In the genomic region with DNA sequence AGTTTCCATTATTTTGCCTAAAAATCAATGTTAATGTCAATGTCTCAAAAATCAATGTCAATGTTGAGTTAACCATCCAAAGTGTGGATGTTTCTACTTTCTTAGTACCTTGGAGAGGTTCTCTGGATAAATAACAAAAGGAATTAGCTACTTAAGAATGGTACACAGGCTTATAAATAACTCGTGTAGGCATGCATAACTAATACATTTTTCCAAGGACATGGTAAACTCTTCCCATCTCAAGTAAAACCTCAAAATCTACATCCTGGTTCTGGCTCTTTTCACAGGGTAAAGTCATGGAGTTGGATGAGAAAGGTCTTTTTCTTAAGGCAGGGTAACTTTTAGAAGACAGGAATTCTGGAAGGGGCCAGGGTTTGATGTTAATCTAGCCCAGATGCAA, we compare ENCODE assay signal across 20 cellular contexts. TPM values are rescaled to one million over a fixed set of nuclear protein-coding genes. Genes with fewer than 3 reads are reported as not detected.
"Had no signal": no experiment of that assay in that cellular context is flagged by ENCODE, and none has a peak within 500 bp of the region (broad histone marks: within the 10 kb centered on the region; RNA-seq: fewer than 3 reads in every experiment).

No MANE protein-coding gene starts in this region.

- H3K27ac ChIP-seq: brain microvascular endothelial cell, dorsolateral prefrontal cortex, foreskin keratinocyte, prostate gland, WERI-Rb-1 had no signal

- H3K9me3 ChIP-seq: left ventricle myocardium inferior, prostate gland had no signal

- DNase-seq: activated CD4-positive, alpha-beta memory T cell treated with anti-CD3 and anti-CD28 coated beads for 36 hours; activated naive CD4-positive, alpha-beta T cell; activated naive CD8-positive, alpha-beta T cell treated with anti-CD3 and anti-CD28 coated beads for 36 hours; activated T-cell treated with anti-CD3 and anti-CD28 coated beads for 4 hours; amygdala; brain microvascular endothelial cell; central memory CD4-positive, alpha-beta T cell; dorsolateral prefrontal cortex; foreskin keratinocyte; glutamatergic neuron; left ventricle myocardium inferior; mammary epithelial cell; right cardiac atrium; stimulated activated naive CD8-positive, alpha-beta T cell treated with anti-CD3 and anti-CD28 coated beads, Interleukin-15, Interleukin-2, amounts not matched to agents 100 U/mL and 50 U/mL, for 24 hours; T-helper 2 cell; WERI-Rb-1 had no signal

- H3K27me3 ChIP-seq: brain microvascular endothelial cell, dorsolateral prefrontal cortex, foreskin keratinocyte had no signal

- H3K4me3 ChIP-seq: dorsolateral prefrontal cortex, left ventricle myocardium inferior, prostate gland, skin epidermis had no signal

- H3K36me3 ChIP-seq: brain microvascular endothelial cell, left ventricle myocardium inferior, prostate gland, WERI-Rb-1 had no signal

- ATAC-seq: activated T-helper 17 cell treated with anti-CD3 and anti-CD28 coated beads, Interleukin-2, amount 50 U/mL, for 72 hours; foreskin keratinocyte; right cardiac atrium; stimulated activated naive CD8-positive, alpha-beta T cell treated with anti-CD3 and anti-CD28 coated beads, Interleukin-15, Interleukin-2, amounts not matched to agents 100 U/mL and 50 U/mL, for 24 hours had no signal

- H3K4me1 ChIP-seq: prostate gland had no signal

RNA-seq across cellular contexts. Expression of a gene that starts 59.9 kb away (rescaled TPM):
- polyA plus RNA-seq: neural cell had no signal
